Comparison of ENCODE assay signal across 27 cellular contexts in the genomic region with DNA sequence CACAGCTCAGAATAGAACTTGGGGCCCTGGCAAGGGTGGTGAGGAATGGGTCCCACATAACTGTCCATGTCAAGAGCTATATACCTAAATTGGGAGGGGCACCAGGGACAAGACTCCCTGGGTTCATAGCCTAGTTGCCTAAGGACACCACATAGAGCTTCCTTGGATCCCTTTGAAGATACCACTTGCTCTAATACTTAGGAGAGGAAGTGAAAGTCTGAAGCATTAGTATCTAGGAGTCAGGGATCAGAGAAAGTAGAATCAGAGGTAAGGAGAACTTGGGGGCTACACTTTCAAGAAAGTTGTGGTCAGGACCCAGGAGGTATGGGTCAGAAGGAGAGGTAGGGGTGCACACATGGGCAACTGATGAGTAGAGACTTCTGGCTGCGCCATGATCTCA.
"Had no signal": no experiment of that assay in that cellular context is flagged by ENCODE, and none has a peak within 500 bp of the region (broad histone marks: within the 10 kb centered on the region; RNA-seq: fewer than 3 reads in every experiment).

No MANE protein-coding gene starts in this region.

- H3K27me3 ChIP-seq: brain microvascular endothelial cell, cardiac muscle cell, SJSA1 had no signal

- H3K27ac ChIP-seq: brain microvascular endothelial cell, cardiac muscle cell, SJSA1 had no signal

- H3K36me3 ChIP-seq: brain microvascular endothelial cell, cardiac muscle cell, SJSA1 had no signal

- H3K4me1 ChIP-seq: SJSA1 had no signal

- H3K4me3 ChIP-seq: cardiac muscle cell, SJSA1 had no signal

- ATAC-seq: Panc1, Right ventricle myocardium inferior, SK-N-SH treated with all-trans-retinoic acid at 6 μM for 48 hours had no signal

- H3K9me3 ChIP-seq: SJSA1 had no signal

- DNase-seq: activated B cell treated with CpG ODN at 0.5 μM for 24 hours; activated CD4-positive, alpha-beta memory T cell treated with anti-CD3 and anti-CD28 coated beads, Interleukin-2, amount 10 ng/mL, durations not matched to agents 7 days and 5 days; activated CD4-positive, alpha-beta T cell treated with anti-CD3 and anti-CD28 coated beads for 1 hour; activated CD4-positive, alpha-beta T cell treated with anti-CD3 and anti-CD28 coated beads, Interleukin-2, amount 10 ng/mL, durations not matched to agents 24 days and 14 days; activated gamma-delta T cell treated with Interleukin-2 at 50 U/mL for 16 hours; activated naive CD4-positive, alpha-beta T cell treated with anti-CD3 and anti-CD28 coated beads, Interleukin-2, amount 10 ng/mL, durations not matched to agents 7 days and 5 days; activated naive CD8-positive, alpha-beta T cell treated with anti-CD3 and anti-CD28 coated beads for 36 hours; activated T-cell treated with anti-CD3 and anti-CD28 coated beads for 4 hours; activated T-cell treated with anti-CD3 and anti-CD28 coated beads, Interleukin-2, amount 50 U/mL, for 48 hours; brain microvascular endothelial cell; MM.1S; NCI-H1092 treated with DMSO at 0.1 percent for 48 hours; NCI-H1417 treated with DMSO at 0.1 percent for 48 hours; NCI-H1694; NCI-H2029; NCI-H2107; NCI-H2171 treated with DMSO at 0.1 percent for 48 hours; NCI-H226; NCI-H526; NCI-H82; RPMI8226; SW 1271 had no signal
